In the genomic region with DNA sequence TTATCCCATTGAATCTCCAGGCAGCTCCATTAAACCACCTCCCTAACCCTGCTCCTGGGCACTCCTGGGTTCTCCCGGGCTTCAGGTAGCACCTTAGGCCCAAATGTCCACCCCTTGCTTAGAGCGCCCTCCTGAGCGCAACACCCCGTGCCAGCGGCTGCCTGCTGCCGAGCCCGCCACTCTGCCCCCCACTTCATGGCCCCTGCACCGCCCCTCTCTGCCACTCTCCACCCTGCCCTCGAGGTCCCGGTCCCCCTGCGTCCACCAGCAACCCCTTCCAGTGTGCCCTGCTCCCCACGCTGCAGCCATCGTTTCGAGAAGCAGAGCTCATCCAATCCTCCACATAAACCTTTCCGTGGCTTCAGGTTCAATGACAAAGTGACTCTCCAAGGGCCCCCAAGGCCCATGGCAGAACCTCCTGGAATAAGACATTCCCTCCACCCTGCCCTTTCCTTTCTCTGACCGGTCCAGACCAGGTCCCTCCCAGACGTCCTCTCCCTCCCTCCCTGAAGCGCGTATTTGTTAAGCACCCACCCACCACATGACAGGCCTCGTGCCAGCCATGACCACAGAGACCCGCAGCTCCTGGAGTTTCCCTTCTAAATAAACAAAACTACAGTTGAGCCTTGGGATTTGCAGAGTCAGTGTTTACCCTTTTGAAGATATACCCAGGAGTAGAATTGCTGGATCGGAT, we compare ENCODE assay signal across 9 cellular contexts.
DNase-seq lines count a peak whose midpoint lies in the region; ATAC-seq and TF ChIP-seq lines count a peak whose summit lies in the region.
"Had no signal": no experiment of that assay in that cellular context is flagged by ENCODE, and none has a peak within 500 bp of the region (broad histone marks: within the 10 kb centered on the region; RNA-seq: fewer than 3 reads in every experiment).

No MANE protein-coding gene starts in this region.

- no peaks in the 10 kb centered on the region for H3K27me3 ChIP-seq in hepatocyte

- POLR2A ChIA-PET in MCF 10A (lab: Yijun Ruan, JAX): interaction anchor here (0.9 kb wide), 1 partner anchor 19 kb away, joined by 3 read pairs; no protein-coding TSS in a partner anchor

- H3K36me3 ChIP-seq in hepatocyte (replicated peaks; ENCODE audit: insufficient read depth, low read depth): no peaks in the 10 kb centered on the region

- H3K4me3 Mint-ChIP-seq in T-helper 17 cell (no peak overlapping the region), MCF 10A (ENCODE audit: unreplicated experiment) (no peak overlapping the region)

- H3K4me3 ChIP-seq in hepatocyte: no peak overlapping the region
- no peak overlapping the region for H3K4me3 ChIP-seq in retinal pigment epithelial cell (ENCODE audit: low read length)

- H3K4me1 ChIP-seq in hepatocyte (ENCODE audit: insufficient read depth): peaks cover 25% of the 10 kb centered on the region

- CTCF ChIA-PET in MCF 10A (lab: Yijun Ruan, JAX): interaction anchor here (0.8 kb wide), 1 partner anchor 19 kb away, joined by 3 read pairs; no protein-coding TSS in a partner anchor

- DNase-seq in HT-29 (ENCODE audit: low spot score) (peak; percentile 38), T-helper 17 cell (no peak), hepatocyte (ENCODE audit: low spot score) (peak; percentile 87), retinal pigment epithelial cell (ENCODE audit: low read depth) (peak; percentile 65), NOMO-1 (lab: John Stamatoyannopoulos, UW; ENCODE audit: unreplicated experiment in 2 of 2) (no peak), MCF 10A (ENCODE audit: unreplicated experiment) (no peak)
- DNase-seq: NCI-H446 treated with DMSO at 0.1 percent for 48 hours had no signal

- intact Hi-C loops in MCF 10A (cut with micrococcal nuclease): no loop called here

- H3K4me2 ChIP-seq in hepatocyte: peak overlapping the region; percentile 48

- ATAC-seq in T-helper 17 cell (no peak), HG03097 (IDR thresholded peaks at IDR 0.05; ENCODE audit: low FRiP score, unreplicated experiment) (no peak), GM21737 (IDR thresholded peaks at IDR 0.05; ENCODE audit: unreplicated experiment) (no peak)

- peak overlapping the region; percentile 93 for H3K27ac ChIP-seq in hepatocyte

- no TSS peak for BruUV-seq in MCF 10A (replicated peaks; lab: Mats Ljungman, UMichigan)

- H3K27me3 Mint-ChIP-seq in T-helper 17 cell (no peaks in the 10 kb centered on the region), MCF 10A (ENCODE audit: insufficient read depth, unreplicated experiment) (no peaks in the 10 kb centered on the region)

- peaks cover 86% of the 10 kb centered on the region for H3K79me2 ChIP-seq in hepatocyte

- H3K9me3 Mint-ChIP-seq in MCF 10A (ENCODE audit: unreplicated experiment): no peaks in the 10 kb centered on the region

- TF ChIP-seq CTCF in hepatocyte (IDR thresholded peaks at IDR 0.05; ENCODE audit: poor library complexity) (no peak), retinal pigment epithelial cell (conservative IDR thresholded peaks at IDR 0.05; ENCODE audit: low read depth, low read length) (no peak), MCF 10A (IDR thresholded peaks at IDR 0.05; ENCODE audit: unreplicated experiment) (no peak)

- WGBS in hepatocyte (ENCODE audit: low lambda C conversion rate, missing lambda C conversion rate): 53% methylated on average over 14 of the region's 22 CpGs

- H3K4me1 Mint-ChIP-seq in T-helper 17 cell (peaks cover 29% of the 10 kb centered on the region), MCF 10A (ENCODE audit: insufficient read depth, unreplicated experiment) (peaks cover 6% of the 10 kb centered on the region)

- H3K9me3 ChIP-seq in T-helper 17 cell (ENCODE audit: control insufficient read depth, low read length, poor library complexity, severe bottlenecking) (no peaks in the 10 kb centered on the region), hepatocyte (ENCODE audit: low read depth) (no peaks in the 10 kb centered on the region)

- no peak overlapping the region for H2AFZ ChIP-seq in hepatocyte

- H3K36me3 Mint-ChIP-seq in T-helper 17 cell (ENCODE audit: low read depth) (peaks cover 6% of the 10 kb centered on the region), MCF 10A (ENCODE audit: insufficient read depth, unreplicated experiment) (peaks cover 5% of the 10 kb centered on the region)

- H4K20me1 ChIP-seq in hepatocyte (ENCODE audit: insufficient read depth, poor library complexity, severe bottlenecking): peaks cover 23% of the 10 kb centered on the region

- no peaks in the 10 kb centered on the region for H3K9me2 ChIP-seq in hepatocyte (replicated peaks; ENCODE audit: insufficient read depth)

- peak overlapping the region; percentile 62 for H3K27ac Mint-ChIP-seq in T-helper 17 cell
- no peak overlapping the region for H3K27ac Mint-ChIP-seq in MCF 10A (ENCODE audit: low read depth, unreplicated experiment)

Comparison
In these comparisons a context has a peak if more than half of its experiments do, and no peak if none do; other contexts are left out.
1. DNase-seq: peak in HT-29 (single experiment), hepatocyte (single experiment) and retinal pigment epithelial cell (single experiment); none in T-helper 17 cell (0 of 3), NOMO-1 (0 of 2) and MCF 10A (single experiment).